In the genomic region with DNA sequence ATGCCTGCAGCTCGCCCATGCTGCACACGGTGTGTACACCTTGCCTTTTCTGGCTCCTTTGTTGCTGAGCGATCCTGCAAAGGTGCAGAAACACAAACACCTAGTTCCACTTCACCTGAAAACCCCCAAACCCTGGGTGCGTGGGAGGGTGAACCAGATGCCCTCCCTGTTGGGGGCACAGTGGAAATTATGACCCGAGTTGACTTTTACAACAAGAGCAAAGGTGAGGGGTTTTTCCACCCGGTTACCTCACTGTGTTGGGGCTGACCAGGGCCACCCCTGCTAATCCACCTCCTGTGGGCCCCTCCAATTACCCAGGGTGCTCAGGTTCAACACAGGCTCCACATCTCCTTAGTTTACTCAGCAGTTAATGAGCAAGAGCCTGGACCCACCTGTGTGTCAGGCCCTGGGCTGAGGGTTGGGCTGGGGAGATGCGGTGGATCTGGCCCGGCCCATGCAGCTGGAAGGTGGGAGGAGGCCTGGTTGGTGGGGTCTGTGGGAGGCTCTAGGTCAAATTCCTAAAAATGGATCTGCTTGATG, we compare ENCODE assay signal across 14 cellular contexts. TPM values are rescaled to one million over a fixed set of nuclear protein-coding genes. Genes with fewer than 3 reads are reported as not detected.
A peak's percentile ranks its signal among the peaks of the same experiment; 100 is the strongest.
DNase-seq lines count a peak whose midpoint lies in the region; ATAC-seq and TF ChIP-seq lines count a peak whose summit lies in the region.
"Had no signal": no experiment of that assay in that cellular context is flagged by ENCODE, and none has a peak within 500 bp of the region (broad histone marks: within the 10 kb centered on the region; RNA-seq: fewer than 3 reads in every experiment).

No MANE protein-coding gene starts in this region.

- H3K4me1 ChIP-seq in mucosa of descending colon (ENCODE audit: low read depth), result peaks cover 9% of the 10 kb centered on the region
- H3K4me1 ChIP-seq: prostate gland had no signal

- peak; percentile 76 for ATAC-seq in activated naive CD8-positive, alpha-beta T cell treated with anti-CD3 and anti-CD28 coated beads, Interleukin-2, amount 50 U/mL, for 24 hours
- ATAC-seq in GM19328 (IDR thresholded peaks at IDR 0.05; ENCODE audit: unreplicated experiment) (no peak), mucosa of descending colon (no peak)

- no peaks in the 10 kb centered on the region for H4K20me1 ChIP-seq in SU-DHL-6 (ENCODE audit: low read depth, low read length)

- peaks cover 9 to 25% (median 17%) of the 10 kb centered on the region in 7 donors for H3K9me3 Mint-ChIP-seq in CD14-positive monocyte
- peaks cover 18% of the 10 kb centered on the region for H3K9me3 Mint-ChIP-seq in activated naive CD8-positive, alpha-beta T cell treated with anti-CD3 and anti-CD28 coated beads, Interleukin-2, amount 50 U/mL, for 24 hours

- in situ Hi-C loops in ACHN (cut with HindIII; ENCODE audit: low pct_ligation_motif_present, low pct_unique_long_range_greater_than_20kb, low sequenced_read_pairs), result no loop called here

- peak overlapping the region; percentile 12 for H3K4me2 ChIP-seq in SU-DHL-6 (ENCODE audit: low read depth, low read length, poor library complexity, severe bottlenecking)
- H3K4me2 ChIP-seq: SK-N-SH had no signal

- H3K9me3 ChIP-seq in SU-DHL-6 (ENCODE audit: insufficient read depth, low read length) (no peaks in the 10 kb centered on the region; the same call in 1 of the 2 replicates), mucosa of descending colon (peaks cover 6% of the 10 kb centered on the region)
- H3K9me3 ChIP-seq: prostate gland, SK-N-SH had no signal

- H3F3A ChIP-seq in SU-DHL-6 (ENCODE audit: insufficient read depth), result 0 out of 2 replicates have a peak, but pooled peaks cover 3% of the 10 kb centered on the region

- intact Hi-C loops in CD14-positive monocyte (cut with micrococcal nuclease) (loop anchor here in 1 of 2 donors (2.0 kb wide), 1 partner anchor 42 kb away; a partner anchor contains a TSS), mucosa of descending colon (cut with DNase I, micrococcal nuclease) (no loop called here)

- peaks cover 59% of the 10 kb centered on the region for H3K4me1 Mint-ChIP-seq in CD14-positive monocyte
- H3K4me1 Mint-ChIP-seq in activated naive CD8-positive, alpha-beta T cell treated with anti-CD3 and anti-CD28 coated beads, Interleukin-2, amount 50 U/mL, for 24 hours, result peaks cover 68% of the 10 kb centered on the region

- H3K27ac Mint-ChIP-seq in CD14-positive monocyte, result peak overlapping the region; percentile 99 to 100 (median 100)
- peak overlapping the region; percentile 89 for H3K27ac Mint-ChIP-seq in activated naive CD8-positive, alpha-beta T cell treated with anti-CD3 and anti-CD28 coated beads, Interleukin-2, amount 50 U/mL, for 24 hours

- no peak overlapping the region for H3K4me3 ChIP-seq in SU-DHL-6 (ENCODE audit: insufficient read depth, low read length, poor library complexity, severe bottlenecking)
- H3K4me3 ChIP-seq in mucosa of descending colon, result no peak overlapping the region
- H3K4me3 ChIP-seq: lung, prostate gland had no signal

- no peaks in the 10 kb centered on the region for H3K9me2 ChIP-seq in SU-DHL-6 (replicated peaks; ENCODE audit: insufficient read depth, low read length)
- H3K9me2 ChIP-seq: SK-N-SH had no signal

- H3K9ac ChIP-seq in SU-DHL-6 (ENCODE audit: low read length), result no peak overlapping the region
- H3K9ac ChIP-seq: SK-N-SH had no signal

- peaks cover 14 to 24% of the 10 kb centered on the region in 2 donors for H3K36me3 Mint-ChIP-seq in CD14-positive monocyte
- H3K36me3 Mint-ChIP-seq in activated naive CD8-positive, alpha-beta T cell treated with anti-CD3 and anti-CD28 coated beads, Interleukin-2, amount 50 U/mL, for 24 hours (ENCODE audit: low read depth), result peaks cover 17% of the 10 kb centered on the region

- H3K27ac ChIP-seq in SU-DHL-6 (ENCODE audit: low read depth, low read length), result no peak overlapping the region

- no peak overlapping the region for H2AFZ ChIP-seq in SU-DHL-6 (ENCODE audit: low read depth, low read length, severe bottlenecking)

- peaks cover 9 to 29% (median 20%) of the 10 kb centered on the region in 3 donors for H3K27me3 Mint-ChIP-seq in CD14-positive monocyte (ENCODE audit: low read depth in 3 of 3)
- peaks cover 9% of the 10 kb centered on the region for H3K27me3 Mint-ChIP-seq in activated naive CD8-positive, alpha-beta T cell treated with anti-CD3 and anti-CD28 coated beads, Interleukin-2, amount 50 U/mL, for 24 hours

- no peak overlapping the region for H3K4me3 Mint-ChIP-seq in CD14-positive monocyte
- peak overlapping the region; percentile 68 for H3K4me3 Mint-ChIP-seq in activated naive CD8-positive, alpha-beta T cell treated with anti-CD3 and anti-CD28 coated beads, Interleukin-2, amount 50 U/mL, for 24 hours

- no peaks in the 10 kb centered on the region for H3K27me3 ChIP-seq in SU-DHL-6 (ENCODE audit: low read length)

- H3K79me2 ChIP-seq in SU-DHL-6 (ENCODE audit: insufficient read depth, low read length), result no peaks in the 10 kb centered on the region

- DNase-seq in CD14-positive monocyte (ENCODE audit: low spot score) (no peak), pons (ENCODE audit: low spot score) (no peak), mucosa of descending colon (no peak), ACHN (no peak)
- peak; percentile 85 for DNase-seq in activated naive CD8-positive, alpha-beta T cell treated with anti-CD3 and anti-CD28 coated beads, Interleukin-2, amount 50 U/mL, for 24 hours
- peak; percentile 27 to 43 for DNase-seq in stimulated activated CD4-positive, alpha-beta T cell treated with anti-CD3 and anti-CD28 coated beads, Interleukin-2, amount 100 ng/mL, for 24 hours
- DNase-seq: cortex of kidney, NCI-H1048, NCI-H748 treated with DMSO at 0.1 percent for 48 hours, SK-N-SH had no signal

- no peak for TF ChIP-seq CTCF in CD14-positive monocyte (IDR thresholded peaks at IDR 0.05)
- TF ChIP-seq CTCF in SU-DHL-6 (IDR thresholded peaks at IDR 0.05; ENCODE audit: insufficient read depth, low read length, poor library complexity, severe bottlenecking), result no peak
- TF ChIP-seq CTCF in mucosa of descending colon (IDR thresholded peaks at IDR 0.05), result no peak

- H3K36me3 ChIP-seq in SU-DHL-6 (ENCODE audit: low read length), result no peaks in the 10 kb centered on the region
- H3K36me3 ChIP-seq in mucosa of descending colon (ENCODE audit: low read depth), result no peaks in the 10 kb centered on the region
- H3K36me3 ChIP-seq: prostate gland had no signal

RNA-seq across cellular contexts. Expression of a gene that starts 42.1 kb away (rescaled TPM):
- not detected for polyA plus RNA-seq in CD14-positive monocyte
- total RNA-seq in mucosa of descending colon, result 10 to 100 TPM; 10.4 to 20.3 (median 18.6) TPM

Comparison
In these comparisons a context has a peak if more than half of its experiments do, and no peak if none do; other contexts are left out.
1. DNase-seq: peak in activated naive CD8-positive, alpha-beta T cell treated with anti-CD3 and anti-CD28 coated beads, Interleukin-2, amount 50 U/mL, for 24 hours (single experiment) and stimulated activated CD4-positive, alpha-beta T cell treated with anti-CD3 and anti-CD28 coated beads, Interleukin-2, amount 100 ng/mL, for 24 hours (2 of 2); none in CD14-positive monocyte (single experiment), pons (single experiment), mucosa of descending colon (0 of 3) and ACHN (single experiment).